21 cellular contexts compared by ENCODE assay signal in the genomic region with DNA sequence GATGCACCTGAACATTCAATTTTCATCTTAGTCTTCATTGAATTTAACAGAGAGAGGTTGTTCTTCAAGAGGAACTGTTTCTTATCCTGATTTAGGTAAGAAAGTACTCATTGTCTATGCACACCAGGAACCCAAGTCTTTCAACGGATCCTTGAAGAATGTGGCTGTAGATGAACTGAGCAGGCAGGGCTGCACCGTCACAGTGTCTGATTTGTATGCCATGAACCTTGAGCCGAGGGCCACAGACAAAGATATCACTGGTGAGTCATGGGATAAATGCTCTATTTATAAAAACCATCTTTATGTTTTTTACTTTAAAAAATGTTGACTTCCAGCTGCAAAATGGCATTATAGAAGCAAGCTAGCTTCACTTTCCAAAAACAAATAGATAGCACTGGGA.
"Had no signal": no experiment of that assay in that cellular context is flagged by ENCODE, and none has a peak within 500 bp of the region (broad histone marks: within the 10 kb centered on the region; RNA-seq: fewer than 3 reads in every experiment).

No MANE protein-coding gene starts in this region.

- H3K27me3 Mint-ChIP-seq: activated CD8-positive, alpha-beta T cell treated with anti-CD3 and anti-CD28 coated beads for 36 hours; brain; memory B cell; T-helper 17 cell had no signal

- ATAC-seq: activated CD8-positive, alpha-beta T cell treated with anti-CD3 and anti-CD28 coated beads for 36 hours; activated naive CD4-positive, alpha-beta T cell treated with anti-CD3 and anti-CD28 coated beads, Interleukin-2, amount 50 U/mL, for 72 hours; activated T-cell treated with anti-CD3 and anti-CD28 coated beads, Interleukin-2, amount 50 U/mL, for 4 hours; left ventricle myocardium superior; natural killer cell; T-helper 17 cell had no signal

- H3K27ac ChIP-seq: epithelial cell of prostate, skin epidermis, tibial nerve, uterus had no signal

- FAIRE-seq: keratinocyte had no signal

- H3K9me3 ChIP-seq: uterus had no signal

- H3K36me3 ChIP-seq: uterus had no signal

- H3K27me3 ChIP-seq: tibial nerve, uterus had no signal

- H3K4me3 ChIP-seq: skin epidermis, tibial nerve, uterus had no signal

- DNase-seq: activated CD4-positive, alpha-beta T cell treated with anti-CD3 and anti-CD28 coated beads for 4 hours; activated CD8-positive, alpha-beta T cell treated with anti-CD3 and anti-CD28 coated beads for 36 hours; activated effector memory CD4-positive, alpha-beta T cell treated with Interleukin-2 at 50 U/mL for 16 hours; activated T-cell treated with anti-CD3 and anti-CD28 coated beads, Interleukin-2, amount 50 U/mL, for 4 hours; amygdala; cerebellar nuclear complex; dermis blood vessel endothelial cell; left ventricle myocardium superior; natural killer cell; stimulated activated CD4-positive, alpha-beta T cell treated with anti-CD3 and anti-CD28 coated beads, Interleukin-4, amount 100 ng/mL, for 24 hours; stimulated activated naive CD4-positive, alpha-beta T cell treated with Interleukin-2 at 50 U/mL for 16 hours; substantia nigra; T-helper 17 cell; uterus had no signal

- H3K4me1 Mint-ChIP-seq: brain had no signal

- H3K4me3 Mint-ChIP-seq: activated CD8-positive, alpha-beta T cell treated with anti-CD3 and anti-CD28 coated beads for 36 hours; activated T-cell treated with anti-CD3 and anti-CD28 coated beads, Interleukin-2, amount 50 U/mL, for 4 hours; brain; memory B cell; natural killer cell; T-helper 17 cell had no signal

- H3K4me1 ChIP-seq: tibial nerve, uterus had no signal

- H3K27ac Mint-ChIP-seq: activated CD8-positive, alpha-beta T cell treated with anti-CD3 and anti-CD28 coated beads for 36 hours; activated naive CD4-positive, alpha-beta T cell treated with anti-CD3 and anti-CD28 coated beads, Interleukin-2, amount 50 U/mL, for 72 hours; brain; memory B cell; natural killer cell; T-helper 17 cell had no signal
